ENCODE assay signal across 14 cellular contexts in the genomic region with DNA sequence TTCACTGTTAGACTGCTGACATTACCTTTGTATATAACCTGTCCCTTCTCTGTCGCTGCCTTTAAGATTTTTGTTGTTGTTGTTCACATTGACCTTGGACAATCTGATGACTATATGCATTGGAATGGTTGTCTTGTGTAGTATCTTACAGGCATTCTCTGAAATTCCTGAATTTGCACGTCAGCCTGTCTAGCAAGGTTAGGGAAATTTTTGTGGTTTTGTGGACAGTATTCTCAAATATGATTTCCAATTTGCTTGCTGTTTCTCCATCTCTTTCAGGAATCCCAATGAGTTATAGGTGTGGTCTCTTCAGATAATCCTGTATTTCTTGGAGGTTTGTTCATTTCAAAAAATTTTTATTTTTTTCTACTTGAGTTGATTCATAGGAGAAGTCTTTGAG.
A peak's percentile ranks its signal among the peaks of the same experiment; 100 is the strongest.
DNase-seq lines count a peak whose midpoint lies in the region; ATAC-seq and TF ChIP-seq lines count a peak whose summit lies in the region.
"Had no signal": no experiment of that assay in that cellular context is flagged by ENCODE, and none has a peak within 500 bp of the region (broad histone marks: within the 10 kb centered on the region; RNA-seq: fewer than 3 reads in every experiment).

No MANE protein-coding gene starts in this region.

- H3K4me3 ChIP-seq in astrocyte of the spinal cord (ENCODE audit: low read depth, low read length) = no peak overlapping the region
- H3K4me3 ChIP-seq: BLaER1 had no signal

- ATAC-seq in GM19035 (IDR thresholded peaks at IDR 0.05; ENCODE audit: unreplicated experiment) (no peak), HG03039 (IDR thresholded peaks at IDR 0.05; ENCODE audit: unreplicated experiment) (no peak)

- in situ Hi-C loops in astrocyte of the spinal cord (cut with HindIII; ENCODE audit: low sequenced_read_pairs) = no loop called here

- no peak for TF ChIP-seq CTCF in AG09319 (IDR thresholded peaks at IDR 0.05; ENCODE audit: low read depth, low read length)
- TF ChIP-seq CTCF in astrocyte of the spinal cord (IDR thresholded peaks at IDR 0.05; ENCODE audit: low read depth, low read length) = no peak

- DNase-seq in AG09319 (ENCODE audit: extremely low read depth, low read depth) (peak; percentile 65), LHCN-M2 (ENCODE audit: low read depth) (peak; percentile 96), astrocyte of the spinal cord (ENCODE audit: low read depth, low spot score) (peak; percentile 93), kidney glomerular epithelial cell (lab: John Stamatoyannopoulos, UW) (peak; percentile 75), NCI-H748 treated with DMSO at 0.1 percent for 48 hours (lab: John Stamatoyannopoulos, UW) (no peak), SIG-M5 treated with dmso at 0.1 percent for 504 hours (lab: John Stamatoyannopoulos, UW; ENCODE audit: unreplicated experiment) (no peak)
- DNase-seq: activated CD8-positive, alpha-beta memory T cell treated with anti-CD3 and anti-CD28 coated beads, Interleukin-2, amount 50 U/mL, for 4 hours; hippocampal formation; NCI-H1105 treated with DMSO at 0.1 percent for 48 hours; NCI-H524; SHP77 had no signal

Comparison
In these comparisons a context has a peak if more than half of its experiments do, and no peak if none do; other contexts are left out.
1. DNase-seq: peak in AG09319 (single experiment), LHCN-M2 (single experiment), astrocyte of the spinal cord (single experiment) and kidney glomerular epithelial cell (single experiment); none in NCI-H748 treated with DMSO at 0.1 percent for 48 hours (single experiment) and SIG-M5 treated with dmso at 0.1 percent for 504 hours (single experiment).